Comparison of ENCODE assay signal across 8 cellular contexts in the genomic region with DNA sequence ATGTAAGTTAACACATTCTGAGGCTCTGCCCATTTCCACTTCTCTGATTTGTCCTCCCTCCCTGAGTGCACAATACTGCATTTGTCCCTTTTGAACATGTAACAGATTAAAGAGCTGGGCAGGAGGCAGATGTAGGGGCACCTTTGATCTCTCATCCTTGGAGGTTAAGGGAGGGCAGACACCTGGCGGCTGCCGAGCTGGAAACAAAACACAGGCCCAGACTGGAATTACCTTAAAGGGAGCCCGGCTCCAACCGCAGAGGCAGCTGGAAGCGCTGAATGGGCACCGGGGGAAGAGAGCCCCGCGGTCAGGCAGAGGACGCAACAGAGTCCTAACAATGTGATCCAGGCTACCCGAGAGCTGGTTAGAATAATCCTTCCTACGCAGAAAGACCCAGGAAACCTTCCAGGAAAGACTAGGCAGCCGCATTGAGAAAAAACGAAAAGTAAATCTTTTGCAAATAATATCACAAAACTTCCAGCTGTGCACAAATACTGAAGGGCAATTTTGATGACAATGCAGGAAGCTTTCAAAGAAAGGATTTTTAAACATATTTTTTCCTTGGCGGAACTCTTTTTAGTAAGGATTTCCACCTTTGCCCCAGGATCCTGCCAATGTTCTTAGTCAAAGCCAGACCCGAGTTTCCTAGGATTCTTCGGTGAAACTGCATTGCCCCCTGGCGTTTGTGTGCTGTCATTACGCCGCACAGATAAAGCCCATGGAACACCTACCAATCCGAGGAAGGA.
DNase-seq lines count a peak whose midpoint lies in the region; ATAC-seq and TF ChIP-seq lines count a peak whose summit lies in the region.

No MANE protein-coding gene starts in this region.

- peaks cover 23% of the 10 kb centered on the region for H3K4me1 Mint-ChIP-seq in activated CD4-positive, alpha-beta memory T cell treated with anti-CD3 and anti-CD28 coated beads for 36 hours (ENCODE audit: low read depth)

- no peaks in the 10 kb centered on the region for H3K9me3 ChIP-seq in lower lobe of right lung

- POLR2A ChIA-PET in activated CD4-positive, alpha-beta memory T cell treated with anti-CD3 and anti-CD28 coated beads for 36 hours (lab: Charles Lee) = interaction anchor here (0.8 to 2.1 kb wide), 6 partner anchors 62 to 369 kb away, joined by 3 to 7 read pairs (median 4); no protein-coding TSS in a partner anchor

- intact Hi-C loops in activated CD4-positive, alpha-beta memory T cell treated with anti-CD3 and anti-CD28 coated beads for 36 hours (cut with micrococcal nuclease) = loop anchor here (1.0 to 5.0 kb wide), 8 partner anchors 13 to 385 kb away; no protein-coding TSS in a partner anchor
- intact Hi-C loops in lower lobe of right lung (cut with DNase I) = loop anchor here (5.0 kb wide), 1 partner anchor 384 kb away; no protein-coding TSS in a partner anchor

- no peak overlapping the region for H3K27ac Mint-ChIP-seq in activated CD4-positive, alpha-beta memory T cell treated with anti-CD3 and anti-CD28 coated beads for 36 hours

- TF ChIP-seq CTCF in lower lobe of right lung (IDR thresholded peaks at IDR 0.05) = peak; percentile 94

- CTCF ChIA-PET in activated CD4-positive, alpha-beta memory T cell treated with anti-CD3 and anti-CD28 coated beads for 36 hours (lab: Charles Lee) = interaction anchor here (0.7 to 8.7 kb wide), 78 partner anchors 9 to 514 kb away, joined by 3 to 275 read pairs (median 6); no protein-coding TSS in a partner anchor

- H3K36me3 Mint-ChIP-seq in activated CD4-positive, alpha-beta memory T cell treated with anti-CD3 and anti-CD28 coated beads for 36 hours = no peaks in the 10 kb centered on the region

- H3K27me3 ChIP-seq in lower lobe of right lung (ENCODE audit: low read depth) = no peaks in the 10 kb centered on the region

- peaks cover 27% of the 10 kb centered on the region for H3K4me1 ChIP-seq in lower lobe of right lung

- H3K9me3 Mint-ChIP-seq in activated CD4-positive, alpha-beta memory T cell treated with anti-CD3 and anti-CD28 coated beads for 36 hours = no peaks in the 10 kb centered on the region

- H3K27ac ChIP-seq in lower lobe of right lung = peak overlapping the region; percentile 63

- no peaks in the 10 kb centered on the region for H3K36me3 ChIP-seq in lower lobe of right lung

- peak overlapping the region; percentile 37 for H3K4me3 ChIP-seq in lower lobe of right lung

- H3K4me3 Mint-ChIP-seq in activated CD4-positive, alpha-beta memory T cell treated with anti-CD3 and anti-CD28 coated beads for 36 hours = no peak overlapping the region

- H3K27me3 Mint-ChIP-seq in activated CD4-positive, alpha-beta memory T cell treated with anti-CD3 and anti-CD28 coated beads for 36 hours = no peaks in the 10 kb centered on the region

- ATAC-seq in HG03354 (IDR thresholded peaks at IDR 0.05; ENCODE audit: poor library complexity, severe bottlenecking, unreplicated experiment) = peak; percentile 79
- peak; percentile 91 for ATAC-seq in lower lobe of right lung
- ATAC-seq in HG03045 (IDR thresholded peaks at IDR 0.05; ENCODE audit: unreplicated experiment) = no peak

- DNase-seq in ELF-1 (ENCODE audit: low read depth, low spot score) (peak; percentile 93), NCI-H526 (lab: John Stamatoyannopoulos, UW) (peak; percentile 82 to 89), lower lobe of right lung (peak; percentile 76)
- peak; percentile 81 for DNase-seq in activated CD4-positive, alpha-beta memory T cell treated with anti-CD3 and anti-CD28 coated beads for 36 hours
- DNase-seq in effector CD8-positive, alpha-beta T cell (lab: John Stamatoyannopoulos, UW) = peak; percentile 60
- peak; percentile 54 to 58 for DNase-seq in stimulated activated CD4-positive, alpha-beta T cell treated with anti-CD3 and anti-CD28 coated beads, Interleukin-4, amount 100 ng/mL, for 48 hours (ENCODE audit: low read depth in 2 of 2)
